ENCODE assay signal across 1 cellular context in genomic region chr17:39920218-39921210, GRCh38.
TF ChIP-seq lines count a peak whose summit lies in the region.

No MANE protein-coding gene starts in this region.

TF ChIP-seq in GM23338, 12 proteins besides CTCF, POLR2A, EP300 and RAD21 (continued from another document):
- TF ChIP-seq REST (IDR thresholded peaks at IDR 0.05; ENCODE audit: unreplicated experiment) (no peak), EZH2 (IDR thresholded peaks at IDR 0.05; ENCODE audit: low read depth, unreplicated experiment) (no peak), EZH2phosphoT487 (IDR thresholded peaks at IDR 0.05; ENCODE audit: unreplicated experiment) (no peak), ZNF331 (CRISPR knock-in tag; IDR thresholded peaks at IDR 0.05; ENCODE audit: low read depth) (no peak), NANOG (IDR thresholded peaks at IDR 0.05; ENCODE audit: borderline replicate concordance) (no peak), POLR2AphosphoS5 (IDR thresholded peaks at IDR 0.05; ENCODE audit: low read depth) (no peak), ZNF462 (CRISPR knock-in tag; IDR thresholded peaks at IDR 0.05) (no peak)
- TF ChIP-seq, protein P1, sequence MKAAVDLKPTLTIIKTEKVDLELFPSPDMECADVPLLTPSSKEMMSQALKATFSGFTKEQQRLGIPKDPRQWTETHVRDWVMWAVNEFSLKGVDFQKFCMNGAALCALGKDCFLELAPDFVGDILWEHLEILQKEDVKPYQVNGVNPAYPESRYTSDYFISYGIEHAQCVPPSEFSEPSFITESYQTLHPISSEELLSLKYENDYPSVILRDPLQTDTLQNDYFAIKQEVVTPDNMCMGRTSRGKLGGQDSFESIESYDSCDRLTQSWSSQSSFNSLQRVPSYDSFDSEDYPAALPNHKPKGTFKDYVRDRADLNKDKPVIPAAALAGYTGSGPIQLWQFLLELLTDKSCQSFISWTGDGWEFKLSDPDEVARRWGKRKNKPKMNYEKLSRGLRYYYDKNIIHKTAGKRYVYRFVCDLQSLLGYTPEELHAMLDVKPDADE (IDR thresholded peaks at IDR 0.05), result no peak
